33 cellular contexts compared by ENCODE assay signal in the genomic region with DNA sequence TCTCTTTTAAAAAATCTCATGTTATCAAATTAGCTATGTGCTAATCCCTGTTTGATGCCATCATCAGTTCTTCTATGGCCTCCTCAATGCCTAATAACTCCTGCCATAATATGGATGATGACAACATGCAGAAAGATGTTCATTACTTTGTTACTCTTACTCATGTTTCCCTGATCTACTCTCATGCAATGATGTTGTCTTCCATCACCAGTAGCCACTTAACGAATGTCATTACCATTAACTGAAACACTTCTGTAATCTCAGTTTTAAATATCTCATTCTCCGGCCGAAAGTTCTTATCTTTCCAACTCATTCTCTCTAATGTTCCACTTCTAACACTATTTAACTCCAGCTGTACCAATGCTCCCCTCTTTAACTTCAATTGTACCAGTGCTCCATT.
"Had no signal": no experiment of that assay in that cellular context is flagged by ENCODE, and none has a peak within 500 bp of the region (broad histone marks: within the 10 kb centered on the region; RNA-seq: fewer than 3 reads in every experiment).

No MANE protein-coding gene starts in this region.

- H3K4me3 ChIP-seq: adrenal gland, ascending aorta, body of pancreas, breast epithelium, cardiac muscle cell had no signal

- DNase-seq: activated effector memory CD4-positive, alpha-beta T cell treated with anti-CD3 and anti-CD28 coated beads, Interleukin-2, amount 50 U/mL, for 16 hours; activated effector memory CD4-positive, alpha-beta T cell treated with Interleukin-2 at 50 U/mL for 16 hours; activated gamma-delta T cell; activated gamma-delta T cell treated with Interleukin-2 at 50 U/mL for 16 hours; activated naive CD4-positive, alpha-beta T cell; activated naive CD4-positive, alpha-beta T cell treated with anti-CD3 and anti-CD28 coated beads for 36 hours; activated naive CD4-positive, alpha-beta T cell treated with anti-CD3 and anti-CD28 coated beads, Interleukin-2, amount 10 ng/mL, durations not matched to agents 7 days and 5 days; activated naive CD4-positive, alpha-beta T cell treated with anti-CD3 and anti-CD28 coated beads, Interleukin-2, amount 50 U/mL, for 16 hours; activated naive CD4-positive, alpha-beta T cell treated with Interleukin-2 at 50 U/mL for 16 hours; activated naive CD8-positive, alpha-beta T cell treated with anti-CD3 and anti-CD28 coated beads for 36 hours; activated naive CD8-positive, alpha-beta T cell treated with anti-CD3 and anti-CD28 coated beads, Interleukin-2, amount 10 ng/mL, durations not matched to agents 7 days and 5 days; activated naive CD8-positive, alpha-beta T cell treated with anti-CD3 and anti-CD28 coated beads, Interleukin-2, amount 50 U/mL, for 24 hours; activated T-cell treated with anti-CD3 and anti-CD28 coated beads for 4 hours; activated T-cell treated with anti-CD3 and anti-CD28 coated beads, Interleukin-2, amount 50 U/mL, for 1 hour; activated T-cell treated with anti-CD3 and anti-CD28 coated beads, Interleukin-2, amount 50 U/mL, for 24 hours; activated T-cell treated with anti-CD3 and anti-CD28 coated beads, Interleukin-2, amount 50 U/mL, for 4 hours; activated T-cell treated with anti-CD3 and anti-CD28 coated beads, Interleukin-2, amount 50 U/mL, for 48 hours; activated T-cell treated with anti-CD3 and anti-CD28 coated beads, Interleukin-2, amount 50 U/mL, for 72 hours; adrenal gland; amniotic stem cell; amygdala; anterior cingulate cortex; aorta; body of pancreas; brain microvascular endothelial cell; caudate nucleus; central memory CD4-positive, alpha-beta T cell; cerebellar nuclear complex had no signal

- H3K36me3 ChIP-seq: adrenal gland, ascending aorta, brain microvascular endothelial cell, breast epithelium, cardiac muscle cell had no signal

- H3K27ac ChIP-seq: adrenal gland, ascending aorta, body of pancreas, brain microvascular endothelial cell, breast epithelium, cardiac muscle cell had no signal

- H3K4me1 ChIP-seq: adrenal gland, ascending aorta, body of pancreas, breast epithelium had no signal

- H3K27me3 ChIP-seq: adrenal gland, ascending aorta, body of pancreas, brain microvascular endothelial cell, breast epithelium, cardiac muscle cell had no signal

- H3K9me3 ChIP-seq: adrenal gland, ascending aorta, breast epithelium had no signal

- ATAC-seq: activated naive CD4-positive, alpha-beta T cell treated with anti-CD3 and anti-CD28 coated beads, Interleukin-2, amount 50 U/mL, for 72 hours; activated naive CD8-positive, alpha-beta T cell treated with anti-CD3 and anti-CD28 coated beads, Interleukin-2, amount 50 U/mL, for 24 hours; activated T-cell treated with anti-CD3 and anti-CD28 coated beads, Interleukin-2, amount 50 U/mL, for 4 hours; activated T-cell treated with anti-CD3 and anti-CD28 coated beads, Interleukin-2, amount 50 U/mL, for 72 hours; activated T-helper 17 cell treated with anti-CD3 and anti-CD28 coated beads, Interleukin-2, amount 50 U/mL, for 72 hours; body of pancreas had no signal
